ENCODE assay signal across 14 cellular contexts in the genomic region with DNA sequence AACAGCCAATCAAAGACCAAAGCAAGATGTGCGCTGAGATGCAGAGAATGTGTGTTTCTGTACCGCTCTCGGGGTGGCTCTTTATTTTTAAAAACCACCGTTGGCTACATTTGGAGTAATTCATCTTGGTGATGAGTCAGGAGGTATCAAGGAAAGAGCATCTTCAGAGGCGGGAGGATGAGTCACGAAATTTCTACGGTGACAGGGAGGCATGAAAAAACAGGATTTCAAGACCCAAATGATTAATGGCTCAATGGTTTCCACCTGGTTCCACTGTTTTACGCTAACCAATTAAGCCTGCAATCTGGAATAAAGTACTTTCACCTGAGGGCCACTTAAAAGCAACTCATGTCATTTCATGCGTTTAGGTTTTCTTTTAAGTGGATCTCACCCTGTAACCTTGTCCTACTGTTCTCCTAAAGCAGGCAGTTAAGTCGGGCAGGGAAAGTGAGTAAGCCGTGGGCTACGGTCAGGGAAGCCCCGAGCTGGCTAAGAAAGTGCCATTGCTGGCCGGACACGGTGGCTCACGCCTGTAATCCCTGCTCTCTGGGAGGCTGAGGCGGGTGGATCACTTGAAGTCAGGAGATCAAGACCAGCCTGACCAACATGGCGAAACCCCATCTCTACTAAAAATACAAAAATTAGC.
DNase-seq lines count a peak whose midpoint lies in the region; ATAC-seq lines count a peak whose summit lies in the region.
"Had no signal": no experiment of that assay in that cellular context is flagged by ENCODE, and none has a peak within 500 bp of the region (broad histone marks: within the 10 kb centered on the region; RNA-seq: fewer than 3 reads in every experiment).

No MANE protein-coding gene starts in this region.

- no peaks in the 10 kb centered on the region for H3K9me3 Mint-ChIP-seq in activated naive CD4-positive, alpha-beta T cell treated with anti-CD3 and anti-CD28 coated beads for 36 hours
- H3K9me3 Mint-ChIP-seq: activated T-cell treated with anti-CD3 and anti-CD28 coated beads, Interleukin-2, amount 50 U/mL, for 72 hours; dendritic cell treated with granulocyte-macrophage colony-stimulating factor and Interleukin-4, amounts not matched to agents 40 ng/mL and 50 ng/mL, for 4 days had no signal

- 41% methylated on average over 18 of the region's 18 CpGs for WGBS in mesenchymal stem cell

- no peak overlapping the region for H4K91ac ChIP-seq in mesenchymal stem cell (ENCODE audit: low read length)

- intact Hi-C loops in activated naive CD4-positive, alpha-beta T cell treated with anti-CD3 and anti-CD28 coated beads for 36 hours (cut with micrococcal nuclease) = no loop called here

- no peak overlapping the region for H3K18ac ChIP-seq in mesenchymal stem cell (ENCODE audit: low read depth in 1 of 2, low read length in 2 of 2)

- no peaks in the 10 kb centered on the region for H3K27me3 Mint-ChIP-seq in activated naive CD4-positive, alpha-beta T cell treated with anti-CD3 and anti-CD28 coated beads for 36 hours (ENCODE audit: low read depth)

- no peak overlapping the region for H3K14ac ChIP-seq in mesenchymal stem cell (ENCODE audit: low read length in 2 of 2)

- H3K23ac ChIP-seq in mesenchymal stem cell (ENCODE audit: low read length in 2 of 2) = no peak overlapping the region

- no peak overlapping the region for H3K9ac ChIP-seq in adipocyte (ENCODE audit: low read length)
- no peak overlapping the region for H3K9ac ChIP-seq in mesenchymal stem cell (ENCODE audit: low read length)

- H4K8ac ChIP-seq in mesenchymal stem cell (ENCODE audit: low read length) = no peak overlapping the region

- no peak overlapping the region for H2BK15ac ChIP-seq in mesenchymal stem cell (ENCODE audit: low read depth, poor library complexity, severe bottlenecking)

- no peak overlapping the region for H3K4ac ChIP-seq in mesenchymal stem cell (ENCODE audit: low read depth in 1 of 2, low read length in 2 of 2)

- H2BK120ac ChIP-seq in mesenchymal stem cell (ENCODE audit: low read depth, low read length) = no peak overlapping the region

- H3K27ac Mint-ChIP-seq in activated naive CD4-positive, alpha-beta T cell treated with anti-CD3 and anti-CD28 coated beads for 36 hours = no peak overlapping the region
- H3K27ac Mint-ChIP-seq: activated T-cell treated with anti-CD3 and anti-CD28 coated beads, Interleukin-2, amount 50 U/mL, for 72 hours; dendritic cell treated with granulocyte-macrophage colony-stimulating factor and Interleukin-4, amounts not matched to agents 40 ng/mL and 50 ng/mL, for 4 days had no signal

- H2BK12ac ChIP-seq in mesenchymal stem cell (ENCODE audit: low read length in 2 of 2) = no peak overlapping the region

- H3K36me3 ChIP-seq in adipocyte (ENCODE audit: control insufficient read depth, insufficient read depth, low read length, severe bottlenecking) (no peaks in the 10 kb centered on the region), mesenchymal stem cell (ENCODE audit: control insufficient read depth in 1 of 2, insufficient read depth in 2 of 2, low read depth in 1 of 2, low read length in 2 of 2) (peaks cover 0 to 31% of the 10 kb centered on the region in 2 experiments)

- DNase-seq in EL (peak; percentile 87), MV-4-11 (lab: John Stamatoyannopoulos, UW) (peak; percentile 41), adipocyte (ENCODE audit: low read depth) (peak; percentile 37), mesenchymal stem cell (peak; percentile 46), midbrain (lab: John Stamatoyannopoulos, UW) (no peak)
- no peak for DNase-seq in activated naive CD4-positive, alpha-beta T cell treated with anti-CD3 and anti-CD28 coated beads for 36 hours
- DNase-seq: activated T-cell treated with anti-CD3 and anti-CD28 coated beads, Interleukin-2, amount 50 U/mL, for 72 hours; GDM1; H7; naive B cell; T-helper 9 cell had no signal

- H3K27me3 ChIP-seq in adipocyte (replicated peaks; ENCODE audit: control insufficient read depth, insufficient read depth, low read length) (peaks cover 44% of the 10 kb centered on the region), mesenchymal stem cell (ENCODE audit: control insufficient read depth in 1 of 2, insufficient read depth in 1 of 2, low read length in 2 of 2) (peaks cover 0 to 64% of the 10 kb centered on the region in 2 experiments)

- H3K27ac ChIP-seq in mesenchymal stem cell (ENCODE audit: low read length, poor library complexity, severe bottlenecking) = peak overlapping the region; percentile 1

- H3K4me3 Mint-ChIP-seq in activated naive CD4-positive, alpha-beta T cell treated with anti-CD3 and anti-CD28 coated beads for 36 hours = no peak overlapping the region
- H3K4me3 Mint-ChIP-seq: activated T-cell treated with anti-CD3 and anti-CD28 coated beads, Interleukin-2, amount 50 U/mL, for 72 hours; dendritic cell treated with granulocyte-macrophage colony-stimulating factor and Interleukin-4, amounts not matched to agents 40 ng/mL and 50 ng/mL, for 4 days; naive B cell had no signal

- H3K4me2 ChIP-seq in mesenchymal stem cell (ENCODE audit: low read length, poor library complexity, severe bottlenecking) = no peak overlapping the region

- peaks cover 46% of the 10 kb centered on the region for H3K79me1 ChIP-seq in mesenchymal stem cell (replicated peaks; ENCODE audit: low read length, poor library complexity, severe bottlenecking)

- no peak overlapping the region for H2AK5ac ChIP-seq in mesenchymal stem cell (ENCODE audit: low read length, severe bottlenecking)

- no peaks in the 10 kb centered on the region for H3K36me3 Mint-ChIP-seq in activated naive CD4-positive, alpha-beta T cell treated with anti-CD3 and anti-CD28 coated beads for 36 hours (ENCODE audit: low read depth)
- H3K36me3 Mint-ChIP-seq: naive B cell had no signal

- H2AFZ ChIP-seq in mesenchymal stem cell (ENCODE audit: low read depth, low read length) = no peak overlapping the region

- no peaks in the 10 kb centered on the region for H3K4me1 Mint-ChIP-seq in activated naive CD4-positive, alpha-beta T cell treated with anti-CD3 and anti-CD28 coated beads for 36 hours (ENCODE audit: low read depth)

- no peaks in the 10 kb centered on the region for H3K9me3 ChIP-seq in adipocyte (ENCODE audit: control insufficient read depth, low read length)
- H3K9me3 ChIP-seq in mesenchymal stem cell (ENCODE audit: control insufficient read depth, low read length) = no peaks in the 10 kb centered on the region

- CTCF ChIA-PET in activated naive CD4-positive, alpha-beta T cell treated with anti-CD3 and anti-CD28 coated beads for 36 hours (lab: Charles Lee) = no interaction called here

- H3K4me3 ChIP-seq in adipocyte (ENCODE audit: low read length) = no peak overlapping the region
- H3K4me3 ChIP-seq in mesenchymal stem cell (ENCODE audit: insufficient read depth in 1 of 2, low read depth in 1 of 2, low read length in 2 of 2) = no peak overlapping the region

- H2BK5ac ChIP-seq in mesenchymal stem cell (ENCODE audit: low read depth, low read length, poor library complexity, severe bottlenecking) = no peak overlapping the region

- ATAC-seq in GM19023 (IDR thresholded peaks at IDR 0.05; ENCODE audit: unreplicated experiment) = no peak
- ATAC-seq in HG03442 (IDR thresholded peaks at IDR 0.05; ENCODE audit: unreplicated experiment) = no peak
- ATAC-seq: activated T-cell treated with anti-CD3 and anti-CD28 coated beads, Interleukin-2, amount 50 U/mL, for 72 hours had no signal

- no peaks in the 10 kb centered on the region for H3K4me1 ChIP-seq in adipocyte (ENCODE audit: control insufficient read depth, insufficient read depth, low read length)
- peaks cover 36% of the 10 kb centered on the region for H3K4me1 ChIP-seq in mesenchymal stem cell (ENCODE audit: control insufficient read depth, insufficient read depth, low read depth, low read length)

Comparison
In these comparisons a context has a peak if more than half of its experiments do, and no peak if none do; other contexts are left out.
1. DNase-seq: peak in EL (single experiment), MV-4-11 (single experiment), adipocyte (single experiment) and mesenchymal stem cell (single experiment); none in activated naive CD4-positive, alpha-beta T cell treated with anti-CD3 and anti-CD28 coated beads for 36 hours (single experiment) and midbrain (single experiment).